In genomic region chr1:170224469-170224868, GRCh38 we compare ENCODE assay signal across 5 cellular contexts.
"Had no signal": no experiment of that assay in that cellular context is flagged by ENCODE, and none has a peak within 500 bp of the region (broad histone marks: within the 10 kb centered on the region; RNA-seq: fewer than 3 reads in every experiment).

No MANE protein-coding gene starts in this region.

- H3K27ac ChIP-seq: HL-60 had no signal

- H3K4me3 ChIP-seq: GM23338 had no signal

- ATAC-seq: GM23338, HepG2 had no signal

- DNase-seq: H9, HCEC 1CT had no signal
